ENCODE assay signal across 35 cellular contexts in genomic region chr21:31687108-31687507, GRCh38.
"Had no signal": no experiment of that assay in that cellular context is flagged by ENCODE, and none has a peak within 500 bp of the region (broad histone marks: within the 10 kb centered on the region; RNA-seq: fewer than 3 reads in every experiment).

No MANE protein-coding gene starts in this region.

- H3K27ac ChIP-seq: adrenal gland, brain microvascular endothelial cell, coronary artery, esophagus muscularis mucosa, foreskin keratinocyte, gastrocnemius medialis, WERI-Rb-1 had no signal

- H3K4me3 Mint-ChIP-seq: activated B cell treated with CpG ODN at 0.5 μM for 24 hours; activated CD8-positive, alpha-beta T cell treated with anti-CD3 and anti-CD28 coated beads for 36 hours; activated naive CD4-positive, alpha-beta T cell treated with anti-CD3 and anti-CD28 coated beads for 36 hours; activated naive CD4-positive, alpha-beta T cell treated with anti-CD3 and anti-CD28 coated beads, Interleukin-2, amount 50 U/mL, for 24 hours; activated naive CD8-positive, alpha-beta T cell treated with anti-CD3 and anti-CD28 coated beads for 36 hours; activated naive CD8-positive, alpha-beta T cell treated with anti-CD3 and anti-CD28 coated beads, Interleukin-2, amount 50 U/mL, for 24 hours; central memory CD8-positive, alpha-beta T cell; dendritic cell treated with granulocyte-macrophage colony-stimulating factor and Interleukin-4, amounts not matched to agents 40 ng/mL and 50 ng/mL, for 4 days; endodermal cell; T-helper 17 cell; T-helper 2 cell treated with Interferon-gamma antibody and Interleukin-4, amounts not matched to agents 5 μg/mL and 100 μg/mL, for 36 hours had no signal

- H3K4me1 ChIP-seq: adrenal gland, foreskin keratinocyte, gastrocnemius medialis had no signal

- H3K9me3 ChIP-seq: adrenal gland, esophagus muscularis mucosa, gastrocnemius medialis, heart left ventricle had no signal

- H3K27me3 ChIP-seq: adrenal gland, brain microvascular endothelial cell, dorsolateral prefrontal cortex, esophagus muscularis mucosa, foreskin keratinocyte, gastrocnemius medialis, heart left ventricle had no signal

- DNase-seq: activated B cell treated with CpG ODN at 0.5 μM for 24 hours; activated CD4-positive, alpha-beta T cell treated with anti-CD3 and anti-CD28 coated beads for 48 hours; activated CD4-positive, alpha-beta T cell treated with anti-CD3 and anti-CD28 coated beads, Interleukin-2, amount 50 U/mL, for 1 hour; activated CD4-positive, alpha-beta T cell treated with anti-CD3 and anti-CD28 coated beads, Interleukin-2, amount 50 U/mL, for 48 hours; activated CD8-positive, alpha-beta memory T cell treated with anti-CD3 and anti-CD28 coated beads for 24 hours; activated CD8-positive, alpha-beta T cell treated with anti-CD3 and anti-CD28 coated beads for 36 hours; activated effector memory CD4-positive, alpha-beta T cell treated with anti-CD3 and anti-CD28 coated beads, Interleukin-2, amount 50 U/mL, for 16 hours; activated naive CD4-positive, alpha-beta T cell treated with anti-CD3 and anti-CD28 coated beads for 36 hours; activated naive CD8-positive, alpha-beta T cell treated with anti-CD3 and anti-CD28 coated beads for 36 hours; activated naive CD8-positive, alpha-beta T cell treated with anti-CD3 and anti-CD28 coated beads, Interleukin-2, amount 50 U/mL, for 24 hours; activated T-cell treated with anti-CD3 and anti-CD28 coated beads, Interleukin-2, amount 50 U/mL, for 48 hours; adrenal gland; amygdala; aorta; brain microvascular endothelial cell; effector memory CD4-positive, alpha-beta T cell; endodermal cell; erythroblast; foreskin keratinocyte; gastrocnemius medialis; glutamatergic neuron; heart left ventricle; T-helper 1 cell; T-helper 17 cell; T1000; WERI-Rb-1 had no signal

- H3K27ac Mint-ChIP-seq: activated B cell treated with CpG ODN at 0.5 μM for 24 hours; activated CD8-positive, alpha-beta T cell treated with anti-CD3 and anti-CD28 coated beads for 36 hours; activated naive CD4-positive, alpha-beta T cell treated with anti-CD3 and anti-CD28 coated beads for 36 hours; activated naive CD4-positive, alpha-beta T cell treated with anti-CD3 and anti-CD28 coated beads, Interleukin-2, amount 50 U/mL, for 24 hours; activated naive CD8-positive, alpha-beta T cell treated with anti-CD3 and anti-CD28 coated beads for 36 hours; activated naive CD8-positive, alpha-beta T cell treated with anti-CD3 and anti-CD28 coated beads, Interleukin-2, amount 50 U/mL, for 24 hours; activated T-helper 2 cell treated with anti-CD3 and anti-CD28 coated beads, Interferon-gamma antibody, Interleukin-2, Interleukin-4, amounts not matched to agents 10 μg/mL and 5 μg/mL and 100 μg/mL, durations not matched to agents 14 hours and 24 hours and 36 hours; dendritic cell treated with granulocyte-macrophage colony-stimulating factor and Interleukin-4, amounts not matched to agents 40 ng/mL and 50 ng/mL, for 4 days; endodermal cell; T-helper 17 cell; T-helper 2 cell treated with Interferon-gamma antibody and Interleukin-4, amounts not matched to agents 5 μg/mL and 100 μg/mL, for 36 hours had no signal

- ATAC-seq: activated CD4-positive, CD25-positive, alpha-beta regulatory T cell treated with anti-CD3 and anti-CD28 coated beads, Interleukin-2, amount 50 U/mL, for 24 hours; activated CD8-positive, alpha-beta T cell treated with anti-CD3 and anti-CD28 coated beads for 36 hours; activated naive CD8-positive, alpha-beta T cell treated with anti-CD3 and anti-CD28 coated beads, Interleukin-2, amount 50 U/mL, for 24 hours; foreskin keratinocyte; gastrocnemius medialis; T-helper 17 cell had no signal

- H3K4me1 Mint-ChIP-seq: activated B cell treated with CpG ODN at 0.5 μM for 24 hours; activated naive CD4-positive, alpha-beta T cell treated with anti-CD3 and anti-CD28 coated beads, Interleukin-2, amount 50 U/mL, for 24 hours; activated naive CD8-positive, alpha-beta T cell treated with anti-CD3 and anti-CD28 coated beads, Interleukin-2, amount 50 U/mL, for 24 hours; central memory CD8-positive, alpha-beta T cell; endodermal cell had no signal

- H3K27me3 Mint-ChIP-seq: activated B cell treated with CpG ODN at 0.5 μM for 24 hours; activated CD8-positive, alpha-beta T cell treated with anti-CD3 and anti-CD28 coated beads for 36 hours; activated naive CD4-positive, alpha-beta T cell treated with anti-CD3 and anti-CD28 coated beads, Interleukin-2, amount 50 U/mL, for 24 hours; activated naive CD8-positive, alpha-beta T cell treated with anti-CD3 and anti-CD28 coated beads for 36 hours; activated naive CD8-positive, alpha-beta T cell treated with anti-CD3 and anti-CD28 coated beads, Interleukin-2, amount 50 U/mL, for 24 hours; central memory CD8-positive, alpha-beta T cell; dendritic cell treated with granulocyte-macrophage colony-stimulating factor and Interleukin-4, amounts not matched to agents 40 ng/mL and 50 ng/mL, for 4 days; T-helper 17 cell had no signal

- H3K4me3 ChIP-seq: adrenal gland, coronary artery, dorsolateral prefrontal cortex, esophagus muscularis mucosa, gastrocnemius medialis, heart left ventricle had no signal

- H3K9me3 Mint-ChIP-seq: activated B cell treated with CpG ODN at 0.5 μM for 24 hours; activated CD8-positive, alpha-beta T cell treated with anti-CD3 and anti-CD28 coated beads for 36 hours; activated naive CD4-positive, alpha-beta T cell treated with anti-CD3 and anti-CD28 coated beads for 36 hours; activated naive CD4-positive, alpha-beta T cell treated with anti-CD3 and anti-CD28 coated beads, Interleukin-2, amount 50 U/mL, for 24 hours; activated naive CD8-positive, alpha-beta T cell treated with anti-CD3 and anti-CD28 coated beads for 36 hours; activated naive CD8-positive, alpha-beta T cell treated with anti-CD3 and anti-CD28 coated beads, Interleukin-2, amount 50 U/mL, for 24 hours; activated T-helper 2 cell treated with anti-CD3 and anti-CD28 coated beads, Interferon-gamma antibody, Interleukin-2, Interleukin-4, amounts not matched to agents 10 μg/mL and 5 μg/mL and 100 μg/mL, durations not matched to agents 14 hours and 24 hours and 36 hours; central memory CD8-positive, alpha-beta T cell; dendritic cell treated with granulocyte-macrophage colony-stimulating factor and Interleukin-4, amounts not matched to agents 40 ng/mL and 50 ng/mL, for 4 days; endodermal cell; T-helper 2 cell treated with Interferon-gamma antibody and Interleukin-4, amounts not matched to agents 5 μg/mL and 100 μg/mL, for 36 hours had no signal
